In the genomic region with DNA sequence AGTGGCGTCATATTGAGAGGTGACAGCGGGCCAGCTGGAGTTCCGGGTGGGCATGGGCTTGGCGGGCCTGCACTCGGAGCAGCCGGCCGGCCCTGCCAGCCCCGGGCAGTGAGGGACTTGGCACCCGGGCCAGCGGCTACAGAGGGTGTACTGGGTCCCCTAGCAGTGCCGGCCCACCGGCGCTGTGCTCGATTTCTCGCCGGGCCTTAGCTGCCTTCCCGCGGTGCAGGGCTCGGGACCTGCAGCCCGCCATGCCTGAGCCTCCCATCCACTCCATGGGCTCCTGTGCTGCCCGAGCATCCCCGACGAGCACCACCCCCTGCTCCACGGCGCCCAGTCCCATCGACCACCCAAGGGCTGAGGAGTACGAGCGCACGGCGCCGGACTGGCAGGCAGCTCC, we compare ENCODE assay signal across 8 cellular contexts. TPM values are rescaled to one million over a fixed set of nuclear protein-coding genes. Genes with fewer than 3 reads are reported as not detected.
A peak's percentile ranks its signal among the peaks of the same experiment; 100 is the strongest.
DNase-seq lines count a peak whose midpoint lies in the region; ATAC-seq, FAIRE-seq and TF ChIP-seq lines count a peak whose summit lies in the region.
"Not testable (repeated sequence)": the region's sequence is repeated elsewhere in the genome, so short reads cannot be mapped to it uniquely, and the experiment has no call there.

No MANE protein-coding gene starts in this region.

- H3K36me3 Mint-ChIP-seq in activated CD8-positive, alpha-beta T cell treated with anti-CD3 and anti-CD28 coated beads for 36 hours (ENCODE audit: low read depth) = peaks cover 15% of the 10 kb centered on the region
- not testable (repeated sequence) for H3K36me3 Mint-ChIP-seq in activated naive CD8-positive, alpha-beta T cell treated with anti-CD3 and anti-CD28 coated beads, Interleukin-2, amount 10 ng/mL, durations not matched to agents 7 days and 5 days

- H3K36me3 ChIP-seq in HEK293 (ENCODE audit: control insufficient read depth in 2 of 2, insufficient read depth in 1 of 2, low read length in 2 of 2); PC-9 (ENCODE audit: low read depth); H1 (ENCODE audit: control insufficient read depth in 2 of 4, insufficient read depth in 4 of 4, low read length in 3 of 4); mesenchymal stem cell (ENCODE audit: control insufficient read depth in 1 of 2, insufficient read depth in 2 of 2, low read depth in 1 of 2, low read length in 2 of 2); skeletal muscle satellite cell (ENCODE audit: insufficient read depth, low read length): not testable (repeated sequence)

- H3K4ac ChIP-seq in H1 (replicated peaks; ENCODE audit: insufficient read length, low read depth, low read length); mesenchymal stem cell (ENCODE audit: low read depth in 1 of 2, low read length in 2 of 2): not testable (repeated sequence)

- peak overlapping the region; percentile 96 for H3K27ac Mint-ChIP-seq in activated CD8-positive, alpha-beta T cell treated with anti-CD3 and anti-CD28 coated beads for 36 hours
- H3K27ac Mint-ChIP-seq in activated naive CD8-positive, alpha-beta T cell treated with anti-CD3 and anti-CD28 coated beads, Interleukin-2, amount 10 ng/mL, durations not matched to agents 7 days and 5 days = peak overlapping the region; percentile 98

- not testable (repeated sequence) for H3K4me1 ChIP-seq in HEK293 (ENCODE audit: control insufficient read depth, insufficient read depth, low read length); H1 (replicated peaks in 1 of 4; ENCODE audit: control insufficient read depth in 3 of 4, insufficient read depth in 4 of 4, low read length in 3 of 4); mesenchymal stem cell (ENCODE audit: control insufficient read depth, insufficient read depth, low read depth, low read length)
- peaks cover 19% of the 10 kb centered on the region for H3K4me1 ChIP-seq in PC-9 (replicated peaks; ENCODE audit: insufficient read depth)
- H3K4me1 ChIP-seq in skeletal muscle satellite cell (ENCODE audit: control insufficient read depth, insufficient read depth, low read length) = peaks cover 24% of the 10 kb centered on the region

- H2BK5ac ChIP-seq in H1 (ENCODE audit: low read depth, low read length); mesenchymal stem cell (ENCODE audit: low read depth, low read length, poor library complexity, severe bottlenecking): not testable (repeated sequence)

- H3K23me2 ChIP-seq in H1 (ENCODE audit: low read depth, low read length) = not testable (repeated sequence)

- H3K79me2 ChIP-seq in PC-9 (ENCODE audit: low read depth) (peaks cover 34% of the 10 kb centered on the region), H1 (ENCODE audit: control insufficient read depth in 1 of 2, insufficient read depth in 2 of 2, low read length in 2 of 2) (peaks cover 0 to 20% of the 10 kb centered on the region in 2 experiments; a peak in 2 of 4 replicates)

- H3K27ac ChIP-seq in C4-2B (peak overlapping the region; percentile 83), HEK293 (ENCODE audit: extremely low read depth, low read depth, low read length) (peak overlapping the region; percentile 98)
- H3K27ac ChIP-seq in PC-9; H1 (ENCODE audit: low read depth, low read length); mesenchymal stem cell (ENCODE audit: low read length, poor library complexity, severe bottlenecking): not testable (repeated sequence)

- ATAC-seq in activated CD8-positive, alpha-beta T cell treated with anti-CD3 and anti-CD28 coated beads for 36 hours; activated naive CD8-positive, alpha-beta T cell treated with anti-CD3 and anti-CD28 coated beads, Interleukin-2, amount 10 ng/mL, durations not matched to agents 7 days and 5 days (ENCODE audit: low read depth): not testable (repeated sequence)

- not testable (repeated sequence) for H3K9me2 ChIP-seq in PC-9 (ENCODE audit: insufficient read depth)

- H2BK12ac ChIP-seq in H1 (ENCODE audit: low read depth, low read length); mesenchymal stem cell (ENCODE audit: low read length in 2 of 2): not testable (repeated sequence)

- not testable (repeated sequence) for H3K4me3 ChIP-seq in HEK293 (ENCODE audit: low read depth, low read length); PC-9; skeletal muscle satellite cell (ENCODE audit: low read length)
- H3K4me3 ChIP-seq in H1 (ENCODE audit: extremely low read depth in 1 of 4, insufficient read depth in 2 of 4, low read depth in 3 of 4, low read length in 4 of 4) (peak overlapping the region in 1 of 4 experiments; percentile 80; a peak in 1 of 8 replicates), mesenchymal stem cell (ENCODE audit: insufficient read depth in 1 of 2, low read depth in 1 of 2, low read length in 2 of 2) (peak overlapping the region in 1 of 2 experiments; percentile 88)

- H3K4me1 Mint-ChIP-seq in activated CD8-positive, alpha-beta T cell treated with anti-CD3 and anti-CD28 coated beads for 36 hours (ENCODE audit: low read depth) = peaks cover 24% of the 10 kb centered on the region
- H3K4me1 Mint-ChIP-seq in activated naive CD8-positive, alpha-beta T cell treated with anti-CD3 and anti-CD28 coated beads, Interleukin-2, amount 10 ng/mL, durations not matched to agents 7 days and 5 days = peaks cover 18% of the 10 kb centered on the region

- H3F3A ChIP-seq in PC-9 (ENCODE audit: insufficient read depth, low read depth) = not testable (repeated sequence)

- not testable (repeated sequence) for FAIRE-seq in H1 (lab: Jason Lieb, UNC)

- intact Hi-C loops in PC-9 (cut with micrococcal nuclease; ENCODE audit: unreplicated experiment); activated CD8-positive, alpha-beta T cell treated with anti-CD3 and anti-CD28 coated beads for 36 hours (cut with micrococcal nuclease): not testable (repeated sequence)

- not testable (repeated sequence) for H2BK120ac ChIP-seq in H1 (replicated peaks; ENCODE audit: low read depth, low read length); mesenchymal stem cell (ENCODE audit: low read depth, low read length)

- H3K23ac ChIP-seq in H1 (ENCODE audit: insufficient read length); mesenchymal stem cell (ENCODE audit: low read length in 2 of 2): not testable (repeated sequence)

- H3K4me3 Mint-ChIP-seq in activated CD8-positive, alpha-beta T cell treated with anti-CD3 and anti-CD28 coated beads for 36 hours = peak overlapping the region; percentile 76
- peak overlapping the region; percentile 93 for H3K4me3 Mint-ChIP-seq in activated naive CD8-positive, alpha-beta T cell treated with anti-CD3 and anti-CD28 coated beads, Interleukin-2, amount 10 ng/mL, durations not matched to agents 7 days and 5 days

- not testable (repeated sequence) for TF ChIP-seq POLR2A in H1 (IDR thresholded peaks at IDR 0.05; ENCODE audit: control extremely low read depth in 1 of 2, low read depth in 2 of 2, low read length in 2 of 2)

- not testable (repeated sequence) for H3K18ac ChIP-seq in H1 (ENCODE audit: extremely low read depth, low read length); mesenchymal stem cell (ENCODE audit: low read depth in 1 of 2, low read length in 2 of 2)

- not testable (repeated sequence) for TF ChIP-seq CTCF in C4-2B (conservative IDR thresholded peaks at IDR 0.05); HEK293 (tag by site-specific recombination; IDR thresholded peaks at IDR 0.05); PC-9 (conservative IDR thresholded peaks at IDR 0.05); activated CD8-positive, alpha-beta T cell treated with anti-CD3 and anti-CD28 coated beads for 36 hours (IDR thresholded peaks at IDR 0.05); H1 (IDR thresholded peaks at IDR 0.05; ENCODE audit: control extremely low read depth in 1 of 3, insufficient read depth in 1 of 3, low read depth in 1 of 3, low read length in 3 of 3)

- not testable (repeated sequence) for H4K5ac ChIP-seq in H1 (ENCODE audit: insufficient read length, low read depth, low read length)

- H4K91ac ChIP-seq in H1 (replicated peaks; ENCODE audit: insufficient read length, low read length); mesenchymal stem cell (ENCODE audit: low read length): not testable (repeated sequence)

- H3K9ac ChIP-seq in H1 (replicated peaks in 1 of 4; ENCODE audit: extremely low read depth in 1 of 4, low read depth in 3 of 4, low read length in 3 of 4); skeletal muscle satellite cell (ENCODE audit: low read depth, low read length): not testable (repeated sequence)
- H3K9ac ChIP-seq in mesenchymal stem cell (ENCODE audit: low read length) = peak overlapping the region; percentile 90

- peak overlapping the region; percentile 94 for H3K4me2 ChIP-seq in PC-9
- H3K4me2 ChIP-seq in H1 (ENCODE audit: insufficient read depth in 1 of 2, low read depth in 2 of 2, low read length in 2 of 2) = peak overlapping the region; percentile 73 to 74; a peak in 2 of 4 replicates
- H3K4me2 ChIP-seq in mesenchymal stem cell (ENCODE audit: low read length, poor library complexity, severe bottlenecking) = not testable (repeated sequence)
- peak overlapping the region; percentile 81 for H3K4me2 ChIP-seq in skeletal muscle satellite cell (ENCODE audit: low read length)

- H2BK20ac ChIP-seq in H1 (ENCODE audit: low read length) = not testable (repeated sequence)

- WGBS in H1 (ENCODE audit: extremely low coverage in 1 of 2, insufficient coverage in 1 of 2, insufficient read length in 1 of 2, insufficient replicate concordance in 2 of 2, low coverage in 1 of 2, low lambda C conversion rate in 2 of 2, missing lambda C conversion rate in 1 of 2), 2 experiments = 93% methylated on average over 29 of the region's 31 CpGs; no CpG with 5 or more reads in 1 of the 2 experiments
- WGBS in mesenchymal stem cell = 97% methylated on average over 23 of the region's 31 CpGs

- not testable (repeated sequence) for DNase-seq in PC-9; activated CD8-positive, alpha-beta T cell treated with anti-CD3 and anti-CD28 coated beads for 36 hours; H1 (ENCODE audit: low read depth in 1 of 2, low spot score in 2 of 2); mesenchymal stem cell
- peak; percentile 30 for DNase-seq in activated naive CD8-positive, alpha-beta T cell treated with anti-CD3 and anti-CD28 coated beads, Interleukin-2, amount 10 ng/mL, durations not matched to agents 7 days and 5 days

- H2AK5ac ChIP-seq in H1 (ENCODE audit: low read depth, low read length); mesenchymal stem cell (ENCODE audit: low read length, severe bottlenecking): not testable (repeated sequence)

- POLR2A ChIA-PET in HEK293 (lab: Yijun Ruan, JAX); PC-9 (lab: Charles Lee; ENCODE audit: unreplicated experiment); activated CD8-positive, alpha-beta T cell treated with anti-CD3 and anti-CD28 coated beads for 36 hours (lab: Charles Lee): not testable (repeated sequence)
- POLR2A ChIA-PET in activated naive CD8-positive, alpha-beta T cell treated with anti-CD3 and anti-CD28 coated beads, Interleukin-2, amount 10 ng/mL, durations not matched to agents 7 days and 5 days (lab: Charles Lee) = interaction anchor here (1.4 to 3.7 kb wide), 2 partner anchors 65 to 71 kb away, joined by 3 to 26 read pairs; a partner anchor contains a TSS
- POLR2A ChIA-PET in H1 (lab: Charles Lee; ENCODE audit: partially characterized antibody) = interaction anchor here (1.4 kb wide), 1 partner anchor 159 kb away, joined by 3 read pairs; no protein-coding TSS in a partner anchor

- H4K20me1 ChIP-seq in PC-9 (ENCODE audit: insufficient read depth); H1 (replicated peaks in 1 of 2; ENCODE audit: control insufficient read depth in 1 of 2, insufficient read depth in 2 of 2, low read length in 2 of 2): not testable (repeated sequence)

- not testable (repeated sequence) for H3K27me3 ChIP-seq in PC-9 (ENCODE audit: insufficient read depth, low read depth); H1 (replicated peaks in 1 of 4; ENCODE audit: control insufficient read depth in 3 of 4, extremely low read depth in 1 of 4, insufficient read depth in 3 of 4, low read length in 3 of 4); mesenchymal stem cell (ENCODE audit: control insufficient read depth in 1 of 2, insufficient read depth in 1 of 2, low read length in 2 of 2); skeletal muscle satellite cell (ENCODE audit: control insufficient read depth, insufficient read depth, low read length)

- not testable (repeated sequence) for H2BK15ac ChIP-seq in H1 (ENCODE audit: low read length); mesenchymal stem cell (ENCODE audit: low read depth, poor library complexity, severe bottlenecking)

- H3K14ac ChIP-seq in H1 (ENCODE audit: insufficient read length); mesenchymal stem cell (ENCODE audit: low read length in 2 of 2): not testable (repeated sequence)

- TSS peak; percentile 39 for BruUV-seq in PC-9 (replicated peaks; lab: Mats Ljungman, UMichigan)

- CTCF ChIA-PET in HEK293 (lab: Yijun Ruan, JAX); PC-9 (lab: Charles Lee): not testable (repeated sequence)
- CTCF ChIA-PET in activated CD8-positive, alpha-beta T cell treated with anti-CD3 and anti-CD28 coated beads for 36 hours (lab: Charles Lee) = interaction anchor here (0.7 to 3.1 kb wide), 2 partner anchors 17 to 65 kb away, joined by 3 to 14 read pairs; a partner anchor contains a TSS
- CTCF ChIA-PET in H1 (lab: Charles Lee; ENCODE audit: partially characterized antibody) = interaction anchor here (0.9 to 1.4 kb wide), 2 partner anchors 11 to 35 kb away, joined by 3 to 4 read pairs; no protein-coding TSS in a partner anchor

- H2AFZ ChIP-seq in PC-9; H1 (ENCODE audit: low read length); mesenchymal stem cell (ENCODE audit: low read depth, low read length): not testable (repeated sequence)

- not testable (repeated sequence) for H3K79me1 ChIP-seq in H1 (ENCODE audit: low read depth, low read length); mesenchymal stem cell (replicated peaks; ENCODE audit: low read length, poor library complexity, severe bottlenecking)

- TF ChIP-seq EP300 in H1 (IDR thresholded peaks at IDR 0.05; ENCODE audit: borderline replicate concordance in 1 of 2, low read depth in 2 of 2, low read length in 2 of 2) = not testable (repeated sequence)

- not testable (repeated sequence) for TF ChIP-seq RAD21 in H1 (IDR thresholded peaks at IDR 0.05 in 1 of 2, conservative IDR thresholded peaks at IDR 0.05 in 1 of 2; ENCODE audit: low read depth in 2 of 2, low read length in 2 of 2)

- not testable (repeated sequence) for H4K8ac ChIP-seq in H1 (ENCODE audit: extremely low read depth, insufficient read depth, low read length); mesenchymal stem cell (ENCODE audit: low read length)

- H3K9me3 ChIP-seq in HEK293 (ENCODE audit: control insufficient read depth, insufficient read depth, low read depth, low read length); PC-9 (ENCODE audit: insufficient read depth, low read depth); H1 (ENCODE audit: insufficient read depth in 2 of 2, low read depth in 1 of 2, low read length in 1 of 2); mesenchymal stem cell (ENCODE audit: control insufficient read depth, low read length); skeletal muscle satellite cell (replicated peaks; ENCODE audit: low read length): not testable (repeated sequence)

- not testable (repeated sequence) for H3K27me3 Mint-ChIP-seq in activated CD8-positive, alpha-beta T cell treated with anti-CD3 and anti-CD28 coated beads for 36 hours; activated naive CD8-positive, alpha-beta T cell treated with anti-CD3 and anti-CD28 coated beads, Interleukin-2, amount 10 ng/mL, durations not matched to agents 7 days and 5 days

- not testable (repeated sequence) for H3K56ac ChIP-seq in H1 (replicated peaks; ENCODE audit: insufficient read length, low read depth, low read length)

- not testable (repeated sequence) for H3K9me3 Mint-ChIP-seq in activated CD8-positive, alpha-beta T cell treated with anti-CD3 and anti-CD28 coated beads for 36 hours; activated naive CD8-positive, alpha-beta T cell treated with anti-CD3 and anti-CD28 coated beads, Interleukin-2, amount 10 ng/mL, durations not matched to agents 7 days and 5 days

RNA-seq across cellular contexts. Expression of a gene that starts 0.9 kb away (rescaled TPM):
- total RNA-seq in PC-9 (2021) = 15.7 and 20.0 TPM in 2 replicates
- 10 to 100 TPM; 29.8 to 36.1 TPM for total RNA-seq in activated CD8-positive, alpha-beta T cell treated with anti-CD3 and anti-CD28 coated beads for 36 hours
- 10 to 100 TPM; 20.0 to 23.9 TPM for total RNA-seq in activated naive CD8-positive, alpha-beta T cell treated with anti-CD3 and anti-CD28 coated beads, Interleukin-2, amount 10 ng/mL, durations not matched to agents 7 days and 5 days
- 17.3 and 19.1 TPM in 2 replicates for total RNA-seq in H1 (2021; fragmentation: NEBNext Ultra II Directional; extraction: Animal tissue kit (Norgen Biotek cat#: 25700))
- 2.6 and 5.6 TPM in 2 replicates for polyA plus RNA-seq in H1 (2011; rRNA removed)
- polyA plus RNA-seq in H1 (2011; cell fraction: cytosol; rRNA removed) = 5.7 TPM
- polyA plus RNA-seq in H1 (2011; cell fraction: nucleus; rRNA removed) = 6.7 TPM
- polyA plus RNA-seq in H1 (2012, experiment 1 of 2) = 6.9 to 12.3 TPM (median 7.8 TPM) in 4 replicates
- 3.1 TPM for polyA plus RNA-seq in H1 (2012, experiment 2 of 2)
- 12.4 TPM for polyA plus RNA-seq in H1 (2013, experiment 1 of 2)
- 10.6 TPM for polyA plus RNA-seq in H1 (2013, experiment 2 of 2)
- polyA minus RNA-seq in H1 (2011; rRNA and poly(A)+ RNA removed) = 6.3 and 10.4 TPM in 2 replicates
- 6.0 TPM for polyA minus RNA-seq in H1 (2011; cell fraction: cytosol; rRNA and poly(A)+ RNA removed)
- 16.6 TPM for polyA minus RNA-seq in H1 (2011; cell fraction: nucleus; rRNA and poly(A)+ RNA removed)
- polyA plus RNA-seq in mesenchymal stem cell (2013, experiment 1 of 2) = 14.9 TPM
- polyA plus RNA-seq in mesenchymal stem cell (2013, experiment 2 of 2) = 14.3 TPM
- total RNA-seq in skeletal muscle satellite cell (2012; rRNA removed) = 19.8 and 21.2 TPM in 2 replicates
